In the genomic region with DNA sequence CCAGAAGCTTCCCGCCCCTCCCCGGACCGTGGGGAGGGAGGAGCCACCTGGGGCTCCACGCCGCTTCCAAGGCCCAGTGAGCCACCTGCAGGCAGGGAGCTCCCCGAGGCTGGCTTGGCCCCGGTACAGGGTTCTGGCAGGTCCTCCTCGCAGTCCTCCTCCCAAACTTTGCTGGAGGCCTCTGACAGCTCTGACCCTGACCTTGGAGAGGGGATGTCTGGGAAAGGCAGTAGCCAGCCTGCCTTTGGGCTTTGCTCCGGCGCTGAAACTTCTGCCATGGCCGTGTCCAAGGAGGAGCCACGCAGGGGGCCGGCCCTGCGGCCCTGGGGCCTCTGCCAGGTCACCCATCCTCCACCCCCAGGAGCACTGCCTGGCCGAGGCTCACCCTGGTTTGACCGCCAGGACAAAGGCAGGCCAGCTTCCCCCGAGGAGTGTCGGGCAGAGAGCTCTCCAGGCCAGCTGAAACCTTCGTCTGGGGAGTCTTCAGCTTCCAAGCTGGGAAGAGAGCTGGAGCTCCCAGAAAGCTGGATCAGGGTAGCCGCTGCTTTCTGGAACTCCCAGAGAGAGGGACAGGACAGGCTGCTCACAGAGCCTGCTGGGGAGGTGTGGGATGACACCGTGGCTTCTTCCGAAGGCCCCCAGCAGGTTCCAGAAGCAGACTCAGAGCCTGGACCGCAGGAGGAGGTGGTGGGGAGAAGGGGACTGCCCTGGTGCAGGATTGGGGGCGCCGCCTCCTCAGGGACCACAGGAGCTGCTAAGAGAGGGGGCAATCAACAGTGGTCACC, we compare ENCODE assay signal across 24 cellular contexts. TPM values are rescaled to one million over a fixed set of nuclear protein-coding genes. Genes with fewer than 3 reads are reported as not detected.
DNase-seq lines count a peak whose midpoint lies in the region; ATAC-seq, FAIRE-seq and TF ChIP-seq lines count a peak whose summit lies in the region.
"Had no signal": no experiment of that assay in that cellular context is flagged by ENCODE, and none has a peak within 500 bp of the region (broad histone marks: within the 10 kb centered on the region; RNA-seq: fewer than 3 reads in every experiment).

No MANE protein-coding gene starts in this region.

- no peak overlapping the region for H2BK12ac ChIP-seq in H9 (ENCODE audit: insufficient read length, low read depth, low read length)

- H3K9me3 ChIP-seq in H9 (ENCODE audit: control insufficient read depth, low read depth, low read length) (no peaks in the 10 kb centered on the region), stomach (no peaks in the 10 kb centered on the region)
- H3K9me3 ChIP-seq: body of pancreas, thyroid gland had no signal

- no peaks in the 10 kb centered on the region for H3K27me3 Mint-ChIP-seq in H9 (ENCODE audit: low read depth)
- H3K27me3 Mint-ChIP-seq: activated CD4-positive, alpha-beta memory T cell treated with anti-CD3 and anti-CD28 coated beads, Interleukin-2, amount 10 ng/mL, durations not matched to agents 7 days and 5 days; natural killer cell treated with Interleukin-12 subunit alpha and Interleukin-12 subunit beta and Interleukin-15 and Interleukin-18, amount 100 ng/mL, for 72 hours had no signal

- no peak overlapping the region for H3K4ac ChIP-seq in H9 (ENCODE audit: low read depth, low read length)

- no peak overlapping the region for H3K27ac ChIP-seq in H9 (ENCODE audit: insufficient read length, low read depth, low read length)
- H3K27ac ChIP-seq in stomach, result no peak overlapping the region
- H3K27ac ChIP-seq: body of pancreas, thyroid gland, WERI-Rb-1 had no signal

- no peaks in the 10 kb centered on the region for H3K9me3 Mint-ChIP-seq in H9
- H3K9me3 Mint-ChIP-seq: activated CD4-positive, alpha-beta memory T cell treated with anti-CD3 and anti-CD28 coated beads, Interleukin-2, amount 10 ng/mL, durations not matched to agents 7 days and 5 days; activated naive CD4-positive, alpha-beta T cell treated with anti-CD3 and anti-CD28 coated beads, Interleukin-2, amount 50 U/mL, for 72 hours; activated T-cell treated with anti-CD3 and anti-CD28 coated beads, Interleukin-2, amount 50 U/mL, for 4 hours; natural killer cell treated with Interleukin-12 subunit alpha and Interleukin-12 subunit beta and Interleukin-15 and Interleukin-18, amount 100 ng/mL, for 72 hours had no signal

- H3K56ac ChIP-seq in H9 (ENCODE audit: insufficient read length, low read depth, low read length), result no peak overlapping the region

- peak; percentile 65 for ATAC-seq in Right ventricle myocardium inferior
- peak; percentile 82 for ATAC-seq in left lobe of liver
- ATAC-seq: activated naive CD4-positive, alpha-beta T cell treated with anti-CD3 and anti-CD28 coated beads, Interleukin-2, amount 50 U/mL, for 72 hours; body of pancreas; natural killer cell treated with Interleukin-12 subunit alpha and Interleukin-12 subunit beta and Interleukin-15 and Interleukin-18, amount 100 ng/mL, for 72 hours; T-helper 17 cell had no signal

- no peak overlapping the region for H3T11ph ChIP-seq in H9 (ENCODE audit: low read length)

- no peaks in the 10 kb centered on the region for H3K36me3 ChIP-seq in stomach
- H3K36me3 ChIP-seq: thyroid gland, WERI-Rb-1 had no signal

- H3K4me1 ChIP-seq in H9 (ENCODE audit: insufficient read depth, low read length) (no peaks in the 10 kb centered on the region), stomach (no peaks in the 10 kb centered on the region)
- H3K4me1 ChIP-seq: thyroid gland had no signal

- H3K9ac ChIP-seq in H9 (ENCODE audit: extremely low read depth, insufficient read length, low read length), result no peak overlapping the region

- H3K27me3 ChIP-seq in H9 (ENCODE audit: insufficient read depth, low read length), result no peaks in the 10 kb centered on the region
- H3K27me3 ChIP-seq in stomach, result peaks cover 0 to 64% (median 8%) of the 10 kb centered on the region in 3 donors
- H3K27me3 ChIP-seq: body of pancreas, thyroid gland had no signal

- no peak overlapping the region for H2AFZ ChIP-seq in H9 (ENCODE audit: low read length)

- DNase-seq in Right ventricle myocardium inferior (ENCODE audit: missing footprints), result peak; percentile 58
- DNase-seq in cardiac septum (ENCODE audit: low spot score), result no peak
- DNase-seq in cardiac fibroblast (ENCODE audit: low read depth in 2 of 2), result no peak
- DNase-seq in left lobe of liver (ENCODE audit: low spot score), result peak; percentile 65
- peak; percentile 23 for DNase-seq in urothelium cell line (ENCODE audit: low spot score)
- no peak for DNase-seq in H9
- DNase-seq in activated CD8-positive, alpha-beta memory T cell treated with anti-CD3 and anti-CD28 coated beads, Interleukin-2, amount 50 U/mL, for 48 hours, result no peak
- no peak for DNase-seq in stomach
- DNase-seq: activated CD4-positive, alpha-beta memory T cell treated with anti-CD3 and anti-CD28 coated beads, Interleukin-2, amount 10 ng/mL, durations not matched to agents 7 days and 5 days; activated T-cell treated with anti-CD3 and anti-CD28 coated beads, Interleukin-2, amount 50 U/mL, for 4 hours; dermis blood vessel endothelial cell; DMS53; NCI-H1105; NCI-H524 treated with DMSO at 0.1 percent for 48 hours; T-helper 17 cell; thyroid gland; WERI-Rb-1 had no signal

- FAIRE-seq in urothelium cell line (lab: Jason Lieb, UNC), result no peak

- H3K79me2 ChIP-seq in H9 (ENCODE audit: insufficient read depth, low read length), result no peaks in the 10 kb centered on the region

- no peaks in the 10 kb centered on the region for H3K23me2 ChIP-seq in H9 (ENCODE audit: insufficient read length, low read depth, low read length, poor library complexity, severe bottlenecking)

- H3K36me3 Mint-ChIP-seq in H9 (ENCODE audit: insufficient read depth in 1 of 3, low read depth in 3 of 3), result no peaks in the 10 kb centered on the region
- H3K36me3 Mint-ChIP-seq: activated naive CD4-positive, alpha-beta T cell treated with anti-CD3 and anti-CD28 coated beads, Interleukin-2, amount 50 U/mL, for 72 hours; natural killer cell treated with Interleukin-12 subunit alpha and Interleukin-12 subunit beta and Interleukin-15 and Interleukin-18, amount 100 ng/mL, for 72 hours had no signal

- H2AK5ac ChIP-seq in H9 (ENCODE audit: insufficient read length, low read length), result no peak overlapping the region

- TF ChIP-seq CTCF in cardiac fibroblast (IDR thresholded peaks at IDR 0.05; ENCODE audit: low read depth, low read length) (peak; percentile 1), H9 (conservative IDR thresholded peaks at IDR 0.05) (no peak), stomach (IDR thresholded peaks at IDR 0.05) (no peak)

- H3K4me3 Mint-ChIP-seq in H9, result no peak overlapping the region
- H3K4me3 Mint-ChIP-seq: activated CD4-positive, alpha-beta memory T cell treated with anti-CD3 and anti-CD28 coated beads, Interleukin-2, amount 10 ng/mL, durations not matched to agents 7 days and 5 days; activated T-cell treated with anti-CD3 and anti-CD28 coated beads, Interleukin-2, amount 50 U/mL, for 4 hours; natural killer cell treated with Interleukin-12 subunit alpha and Interleukin-12 subunit beta and Interleukin-15 and Interleukin-18, amount 100 ng/mL, for 72 hours; T-helper 17 cell had no signal

- peaks cover 2 to 22% of the 10 kb centered on the region in 2 experiments for H3K4me1 Mint-ChIP-seq in H9
- H3K4me1 Mint-ChIP-seq: activated CD4-positive, alpha-beta memory T cell treated with anti-CD3 and anti-CD28 coated beads, Interleukin-2, amount 10 ng/mL, durations not matched to agents 7 days and 5 days; T-helper 17 cell had no signal

- H3K4me3 ChIP-seq in cardiac fibroblast (replicated peaks in 1 of 2; ENCODE audit: low read depth in 2 of 2, low read length in 2 of 2) (no peak overlapping the region), stomach (no peak overlapping the region)
- H3K4me3 ChIP-seq: body of pancreas, lung, thyroid gland had no signal

- no peak overlapping the region for H3K27ac Mint-ChIP-seq in H9
- H3K27ac Mint-ChIP-seq: activated CD4-positive, alpha-beta memory T cell treated with anti-CD3 and anti-CD28 coated beads, Interleukin-2, amount 10 ng/mL, durations not matched to agents 7 days and 5 days; natural killer cell treated with Interleukin-12 subunit alpha and Interleukin-12 subunit beta and Interleukin-15 and Interleukin-18, amount 100 ng/mL, for 72 hours; T-helper 17 cell had no signal

- H3K14ac ChIP-seq in H9 (ENCODE audit: insufficient read depth, low read length), result no peak overlapping the region

- H3K4me2 ChIP-seq in H9 (ENCODE audit: insufficient read depth, insufficient read length, low read length), result no peak overlapping the region

- H3K23ac ChIP-seq in H9 (ENCODE audit: insufficient read length, low read depth, low read length), result no peak overlapping the region

- no peaks in the 10 kb centered on the region for H4K20me1 ChIP-seq in H9 (ENCODE audit: control insufficient read depth, insufficient read depth, insufficient read length)

- intact Hi-C loops in Right ventricle myocardium inferior (cut with DNase I) (no loop called here), cardiac septum (cut with DNase I) (no loop called here), stomach (cut with DNase I; ENCODE audit: low total_unique reads) (no loop called here)

- no peaks in the 10 kb centered on the region for H3K79me1 ChIP-seq in H9 (ENCODE audit: insufficient read depth, low read depth, low read length, poor library complexity, severe bottlenecking)

- no peak overlapping the region for H2BK120ac ChIP-seq in H9 (ENCODE audit: low read depth, low read length, poor library complexity, severe bottlenecking)

- no peak overlapping the region for H2BK5ac ChIP-seq in H9 (ENCODE audit: insufficient read length, low read length)

- no peak overlapping the region for H4K8ac ChIP-seq in H9 (replicated peaks; ENCODE audit: insufficient read length, low read depth, low read length)

- no peak for TF ChIP-seq POLR2A in stomach (IDR thresholded peaks at IDR 0.05)

- TF ChIP-seq EP300 in stomach (IDR thresholded peaks at IDR 0.05), result no peak

- no peak overlapping the region for H4K5ac ChIP-seq in H9 (ENCODE audit: insufficient read length, low read depth, low read length)

- no peak overlapping the region for H2BK15ac ChIP-seq in H9 (ENCODE audit: low read depth, low read length)

- H3K18ac ChIP-seq in H9 (ENCODE audit: insufficient read length, low read depth, low read length), result no peak overlapping the region

- no peak overlapping the region for H4K91ac ChIP-seq in H9 (ENCODE audit: insufficient read length, low read depth, low read length)

- no peak overlapping the region for H2BK20ac ChIP-seq in H9 (ENCODE audit: low read depth, low read length, poor library complexity, severe bottlenecking)

- WGBS in H9 (ENCODE audit: extremely low coverage, insufficient read length, low lambda C conversion rate), result no CpG with 5 or more reads among the region's 25 CpGs
- 58 to 70% (median 65%) methylated on average over 14 to 25 of the region's 25 CpGs for WGBS in stomach, 5 donors

RNA-seq across cellular contexts. Expression of a gene that starts 9.0 kb away (rescaled TPM):
- total RNA-seq in Right ventricle myocardium inferior, result 8.3 TPM
- 7.2 TPM for total RNA-seq in cardiac septum
- total RNA-seq in left lobe of liver, result 4.7 TPM
- 25.0 and 25.8 TPM in 2 replicates for total RNA-seq in H9 (2021)
- 10 to 100 TPM in 2 of 5 donors, 1 to 10 TPM in 3; 4.7 to 33.5 (median 7.7) TPM for total RNA-seq in stomach
- polyA plus RNA-seq in stomach, result 1 to 10 TPM; 1.5 to 4.5 (median 2.6) TPM

RNA-seq across cellular contexts. Expression of a gene that starts 49.3 kb away (rescaled TPM):
- not detected for total RNA-seq in Right ventricle myocardium inferior
- 0.03 TPM for total RNA-seq in cardiac septum
- 0.03 TPM for total RNA-seq in left lobe of liver
- total RNA-seq in H9 (2021), result 0.07 and 0.09 TPM in 2 replicates
- total RNA-seq in stomach, result 1 to 10 TPM in 2 of 5 donors, under 1 TPM in 2, not detected in 1; 0.45 to 2.8 (median 1.7) TPM
- under 1 TPM; 0.12 to 0.31 (median 0.18) TPM for polyA plus RNA-seq in stomach
- total RNA-seq: activated CD4-positive, alpha-beta memory T cell treated with anti-CD3 and anti-CD28 coated beads, Interleukin-2, amount 10 ng/mL, durations not matched to agents 7 days and 5 days; dermis blood vessel endothelial cell; H4; natural killer cell treated with Interleukin-12 subunit alpha and Interleukin-12 subunit beta and Interleukin-15 and Interleukin-18, amount 100 ng/mL, for 72 hours; posterior vena cava had no signal

RNA-seq across cellular contexts. Expression of a gene that starts 49.6 kb away (rescaled TPM):
- not detected for total RNA-seq in Right ventricle myocardium inferior
- total RNA-seq in cardiac septum, result not detected
- total RNA-seq in left lobe of liver, result not detected
- total RNA-seq in H9 (2021), result not detected in 2 replicates
- total RNA-seq in stomach, result not detected
- not detected for polyA plus RNA-seq in stomach
- total RNA-seq: A172, body of pancreas, dermis blood vessel endothelial cell, H4, lung, posterior vena cava, thyroid gland had no signal
- polyA plus RNA-seq: lung had no signal

Comparison
In these comparisons a context has a peak if more than half of its experiments do, and no peak if none do; other contexts are left out.
1. DNase-seq: peak in Right ventricle myocardium inferior (single experiment), left lobe of liver (single experiment) and urothelium cell line (single experiment); none in cardiac septum (single experiment), cardiac fibroblast (0 of 2), H9 (single experiment), activated CD8-positive, alpha-beta memory T cell treated with anti-CD3 and anti-CD28 coated beads, Interleukin-2, amount 50 U/mL, for 48 hours (single experiment) and stomach (single experiment).